ENCODE assay signal across 8 cellular contexts in genomic region chr1:1407101-1407956, GRCh38. TPM values are rescaled to one million over a fixed set of nuclear protein-coding genes. Genes with fewer than 3 reads are reported as not detected.
A peak's percentile ranks its signal among the peaks of the same experiment; 100 is the strongest.
DNase-seq lines count a peak whose midpoint lies in the region; ATAC-seq, FAIRE-seq and TF ChIP-seq lines count a peak whose summit lies in the region.

TSS of gene MRPL20 (minus strand) at chr1:1407293. CDS start at chr1:1407217, 76 bp downstream.

- peak within 1 kb of the TSS; percentile 96 for H3K4me3 ChIP-seq in adipocyte (ENCODE audit: low read length)
- peak within 1 kb of the TSS; percentile 61 to 100 (median 94) for H3K4me3 ChIP-seq in heart left ventricle

- H3K9me3 Mint-ChIP-seq in type B pancreatic cell, result no peaks in the 10 kb centered on the region

- intact Hi-C loops in heart left ventricle (cut with DNase I) (loop anchor here in 6 of 10 donors (2.0 to 10.0 kb wide), 4 partner anchors 23 to 97 kb away; no protein-coding TSS in a partner anchor), posterior cingulate gyrus (cut with DNase I) (loop anchor here (2.0 kb wide), 1 partner anchor 33 kb away; the partner anchor contains the start of gene AURKAIP1)

- H3K27ac Mint-ChIP-seq in type B pancreatic cell, result peak within 1 kb of the TSS; percentile 84

- peak; percentile 98 for FAIRE-seq in GM12892 (lab: Jason Lieb, UNC)

- ATAC-seq in HG02840 (IDR thresholded peaks at IDR 0.05; ENCODE audit: low FRiP score, unreplicated experiment) (peak; percentile 93), heart left ventricle (peak; percentile 92 to 100 (median 98))

- H3K9me3 ChIP-seq in adipocyte (ENCODE audit: control insufficient read depth, low read length) (no peaks in the 10 kb centered on the region), heart left ventricle (no peaks in the 10 kb centered on the region)

- TF ChIP-seq CTCF in heart left ventricle (IDR thresholded peaks at IDR 0.05) (no peak), type B pancreatic cell (conservative IDR thresholded peaks at IDR 0.05) (peak; percentile 37)

- H3K36me3 ChIP-seq in adipocyte (ENCODE audit: control insufficient read depth, insufficient read depth, low read length, severe bottlenecking), result peaks cover 29% of the 10 kb centered on the region
- peaks cover 0 to 40% (median 34%) of the 10 kb centered on the region in 9 donors for H3K36me3 ChIP-seq in heart left ventricle

- peak within 1 kb of the TSS; percentile 98 for H3K9ac ChIP-seq in adipocyte (ENCODE audit: low read length)

- peak within 1 kb of the TSS; percentile 72 to 94 (median 88) for H3K27ac ChIP-seq in heart left ventricle

- peak within 1 kb of the TSS; percentile 95 for H3K4me3 Mint-ChIP-seq in type B pancreatic cell

- DNase-seq in GM12892 (ENCODE audit: insufficient read length) (peak; percentile 98), NCI-H1436 treated with DMSO at 0.1 percent for 48 hours (lab: John Stamatoyannopoulos, UW) (peak; percentile 43), T follicular helper cell (ENCODE audit: low read depth) (peak; percentile 94), adipocyte (ENCODE audit: low read depth) (peak; percentile 97), heart left ventricle (peak; percentile 94 to 97 (median 96)), posterior cingulate gyrus (peak; percentile 91 to 99 (median 94)), type B pancreatic cell (ENCODE audit: extremely low spot score, unreplicated experiment) (peak; percentile 94)

- peaks cover 7% of the 10 kb centered on the region for H3K36me3 Mint-ChIP-seq in type B pancreatic cell

- peaks cover 12% of the 10 kb centered on the region for H3K4me1 Mint-ChIP-seq in type B pancreatic cell (ENCODE audit: unreplicated experiment)

- H3K27me3 Mint-ChIP-seq in type B pancreatic cell, result no peaks in the 10 kb centered on the region

- H3K4me1 ChIP-seq in adipocyte (ENCODE audit: control insufficient read depth, insufficient read depth, low read length) (peaks cover 20% of the 10 kb centered on the region), heart left ventricle (peaks cover 5 to 40% (median 33%) of the 10 kb centered on the region in 12 donors)

- WGBS in heart left ventricle, 4 donors, result 0 to 1% (median 0%) methylated on average over 6 to 96 of the region's 96 CpGs

- TF ChIP-seq POLR2A in GM12892 (IDR thresholded peaks at IDR 0.05; ENCODE audit: low read depth, low read length) (peak; percentile 96), heart left ventricle (IDR thresholded peaks at IDR 0.05) (peak in 1 of 2 donors; percentile 71)

- H3K27me3 ChIP-seq in adipocyte (replicated peaks; ENCODE audit: control insufficient read depth, insufficient read depth, low read length) (no peaks in the 10 kb centered on the region), heart left ventricle (no peaks in the 10 kb centered on the region)

RNA-seq across cellular contexts. Expression of gene MRPL20, which starts in this region (rescaled TPM):
- 172 TPM for polyA plus RNA-seq in GM12892 (2012; ENCODE audit: missing spikeins)
- total RNA-seq in heart left ventricle (100 to 1,000 TPM; 112 to 208 (median 128) TPM), type B pancreatic cell (ENCODE audit: low replicate concordance) (98.9 and 108 TPM in 2 replicates)
- 100 to 1,000 TPM; 147 to 238 TPM for polyA plus RNA-seq in heart left ventricle

Comparison
In these comparisons a context has a peak if more than half of its experiments do, and no peak if none do; other contexts are left out.
1. Peak in every context shown above with its lines: DNase-seq, ATAC-seq, H3K4me3 ChIP-seq and H3K27ac ChIP-seq.
2. DNase-seq: peak in every context shown above with its lines; median percentile 98 in GM12892; 97 in adipocyte; 96 in heart left ventricle; 94 in posterior cingulate gyrus; 94 in T follicular helper cell; 94 in type B pancreatic cell; 43 in NCI-H1436 treated with DMSO at 0.1 percent for 48 hours.